25 cellular contexts compared by ENCODE assay signal in the genomic region with DNA sequence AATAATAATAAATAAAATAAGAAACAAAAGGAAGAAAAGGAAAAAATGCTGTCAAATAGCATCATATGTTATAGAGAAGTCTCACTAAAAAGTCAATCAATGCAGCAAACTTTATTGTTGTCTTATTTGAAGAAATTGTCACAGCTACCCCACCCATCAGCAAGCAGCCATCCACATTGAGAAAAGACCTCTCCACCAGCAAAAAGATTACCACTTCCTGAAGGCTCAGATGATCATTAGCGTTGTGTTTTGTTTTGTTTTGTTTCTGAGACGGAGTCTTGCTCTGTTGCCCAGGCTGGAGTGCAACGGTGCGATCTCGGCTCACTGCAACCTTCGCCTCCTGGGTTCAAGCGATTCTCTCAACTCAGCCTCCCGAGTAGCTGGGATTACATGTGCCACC. TPM values are rescaled to one million over a fixed set of nuclear protein-coding genes. Genes with fewer than 3 reads are reported as not detected.
DNase-seq lines count a peak whose midpoint lies in the region; ATAC-seq and TF ChIP-seq lines count a peak whose summit lies in the region.
"Had no signal": no experiment of that assay in that cellular context is flagged by ENCODE, and none has a peak within 500 bp of the region (broad histone marks: within the 10 kb centered on the region; RNA-seq: fewer than 3 reads in every experiment).

No MANE protein-coding gene starts in this region.

- intact Hi-C loops in activated CD4-positive, alpha-beta T cell treated with anti-CD3 and anti-CD28 coated beads, Interleukin-2, amount 10 ng/mL, durations not matched to agents 24 days and 14 days (cut with micrococcal nuclease) = no loop called here
- intact Hi-C loops in naive thymus-derived CD4-positive, alpha-beta T cell (cut with micrococcal nuclease) = no loop called here
- intact Hi-C loops in OCI-LY7 (cut with micrococcal nuclease; ENCODE audit: unreplicated experiment) = no loop called here

- H2AFZ ChIP-seq in OCI-LY7 (ENCODE audit: low read length) = no peak overlapping the region

- H4K20me1 ChIP-seq in OCI-LY7 (ENCODE audit: insufficient read depth, low read length) = no peaks in the 10 kb centered on the region

- no peaks in the 10 kb centered on the region for H3K9me3 ChIP-seq in CD8-positive, alpha-beta memory T cell (ENCODE audit: low read length)
- no peaks in the 10 kb centered on the region for H3K9me3 ChIP-seq in naive thymus-derived CD4-positive, alpha-beta T cell (ENCODE audit: control insufficient read depth in 2 of 3, low read length in 3 of 3)
- no peaks in the 10 kb centered on the region for H3K9me3 ChIP-seq in OCI-LY7 (ENCODE audit: low read length)
- H3K9me3 ChIP-seq: mucosa of descending colon, SJCRH30 had no signal

- no peaks in the 10 kb centered on the region for H3K27me3 Mint-ChIP-seq in activated CD4-positive, alpha-beta T cell treated with anti-CD3 and anti-CD28 coated beads, Interleukin-2, amount 10 ng/mL, durations not matched to agents 24 days and 14 days
- H3K27me3 Mint-ChIP-seq in CD8-positive, alpha-beta memory T cell = no peaks in the 10 kb centered on the region
- no peaks in the 10 kb centered on the region for H3K27me3 Mint-ChIP-seq in activated T-helper 17 cell treated with anti-CD3 and anti-CD28 coated beads, Interleukin-2, amount 50 U/mL, for 72 hours
- no peaks in the 10 kb centered on the region for H3K27me3 Mint-ChIP-seq in naive thymus-derived CD4-positive, alpha-beta T cell
- H3K27me3 Mint-ChIP-seq: stimulated activated memory B cell treated with anti-CD40 and anti-IgM and Interleukin-4, amounts not matched to agents 10 μg/mL and 1 μg/mL and 100 μg/mL, for 72 hours; type B pancreatic cell had no signal

- ATAC-seq in activated T-helper 17 cell treated with anti-CD3 and anti-CD28 coated beads, Interleukin-2, amount 50 U/mL, for 72 hours (replicated peaks) = no peak
- peak; percentile 37 for ATAC-seq in naive thymus-derived CD4-positive, alpha-beta T cell
- no peak for ATAC-seq in HG03139 (IDR thresholded peaks at IDR 0.05; ENCODE audit: unreplicated experiment)
- ATAC-seq: left colon; mucosa of descending colon; stimulated activated memory B cell treated with anti-CD40 and anti-IgM and Interleukin-4, amounts not matched to agents 10 μg/mL and 1 μg/mL and 100 μg/mL, for 72 hours had no signal

- no peaks in the 10 kb centered on the region for H3K9me2 ChIP-seq in OCI-LY7 (ENCODE audit: insufficient read depth, low read length)

- peaks cover 16% of the 10 kb centered on the region for H3K36me3 Mint-ChIP-seq in activated CD4-positive, alpha-beta T cell treated with anti-CD3 and anti-CD28 coated beads, Interleukin-2, amount 10 ng/mL, durations not matched to agents 24 days and 14 days (ENCODE audit: low read depth)
- peaks cover 0 to 4% (median 3%) of the 10 kb centered on the region in 3 donors for H3K36me3 Mint-ChIP-seq in CD8-positive, alpha-beta memory T cell
- H3K36me3 Mint-ChIP-seq in activated T-helper 17 cell treated with anti-CD3 and anti-CD28 coated beads, Interleukin-2, amount 50 U/mL, for 72 hours (ENCODE audit: low read depth) = peaks cover 28% of the 10 kb centered on the region
- H3K36me3 Mint-ChIP-seq in naive thymus-derived CD4-positive, alpha-beta T cell = peaks cover 0 to 16% (median 3%) of the 10 kb centered on the region in 5 donors
- H3K36me3 Mint-ChIP-seq: stimulated activated memory B cell treated with anti-CD40 and anti-IgM and Interleukin-4, amounts not matched to agents 10 μg/mL and 1 μg/mL and 100 μg/mL, for 72 hours had no signal

- no peaks in the 10 kb centered on the region for H3K9me3 Mint-ChIP-seq in activated CD4-positive, alpha-beta T cell treated with anti-CD3 and anti-CD28 coated beads, Interleukin-2, amount 10 ng/mL, durations not matched to agents 24 days and 14 days
- H3K9me3 Mint-ChIP-seq in CD8-positive, alpha-beta memory T cell = no peaks in the 10 kb centered on the region
- H3K9me3 Mint-ChIP-seq in activated T-helper 17 cell treated with anti-CD3 and anti-CD28 coated beads, Interleukin-2, amount 50 U/mL, for 72 hours = no peaks in the 10 kb centered on the region
- no peaks in the 10 kb centered on the region for H3K9me3 Mint-ChIP-seq in naive thymus-derived CD4-positive, alpha-beta T cell
- H3K9me3 Mint-ChIP-seq: nephron progenitor cell; stimulated activated memory B cell treated with anti-CD40 and anti-IgM and Interleukin-4, amounts not matched to agents 10 μg/mL and 1 μg/mL and 100 μg/mL, for 72 hours; type B pancreatic cell had no signal

- no TSS peak for BruUV-seq in OCI-LY7 (replicated peaks; lab: Mats Ljungman, UMichigan)

- CTCF ChIA-PET in CD8-positive, alpha-beta memory T cell (lab: Charles Lee) = interaction anchor here (1.1 to 5.5 kb wide), 6 partner anchors 16 to 30 kb away, joined by 3 to 48 read pairs (median 4); partner anchors contain the start of gene ATP2B4
- CTCF ChIA-PET in naive thymus-derived CD4-positive, alpha-beta T cell (lab: Charles Lee) = interaction anchor here (1.0 kb wide), 1 partner anchor 12 kb away, joined by 3 read pairs; no protein-coding TSS in a partner anchor
- CTCF ChIA-PET in OCI-LY7 (lab: Charles Lee; ENCODE audit: unreplicated experiment) = no interaction called here

- H3K4me1 Mint-ChIP-seq in activated CD4-positive, alpha-beta T cell treated with anti-CD3 and anti-CD28 coated beads, Interleukin-2, amount 10 ng/mL, durations not matched to agents 24 days and 14 days = peaks cover 49% of the 10 kb centered on the region
- H3K4me1 Mint-ChIP-seq in CD8-positive, alpha-beta memory T cell = peaks cover 63 to 76% (median 68%) of the 10 kb centered on the region in 3 donors
- peaks cover 44% of the 10 kb centered on the region for H3K4me1 Mint-ChIP-seq in activated T-helper 17 cell treated with anti-CD3 and anti-CD28 coated beads, Interleukin-2, amount 50 U/mL, for 72 hours
- peaks cover 46 to 68% (median 59%) of the 10 kb centered on the region in 7 donors for H3K4me1 Mint-ChIP-seq in naive thymus-derived CD4-positive, alpha-beta T cell

- POLR2A ChIA-PET in CD8-positive, alpha-beta memory T cell (lab: Charles Lee) = interaction anchor here (0.6 to 1.4 kb wide), 7 partner anchors 18 to 897 kb away, joined by 3 to 6 read pairs (median 5); no protein-coding TSS in a partner anchor
- POLR2A ChIA-PET in naive thymus-derived CD4-positive, alpha-beta T cell (lab: Charles Lee) = interaction anchor here (0.7 to 3.3 kb wide), 4 partner anchors 15 to 265 kb away, joined by 3 to 31 read pairs (median 3); partner anchors contain the start of gene ATP2B4
- POLR2A ChIA-PET in OCI-LY7 (lab: Charles Lee) = interaction anchor here (0.7 kb wide), 1 partner anchor 10 kb away, joined by 3 read pairs; no protein-coding TSS in a partner anchor

- no peaks in the 10 kb centered on the region for H3K36me3 ChIP-seq in CD8-positive, alpha-beta memory T cell (ENCODE audit: insufficient read depth, low read length)
- no peaks in the 10 kb centered on the region for H3K36me3 ChIP-seq in naive thymus-derived CD4-positive, alpha-beta T cell (ENCODE audit: control insufficient read depth in 2 of 3, insufficient read depth in 3 of 3, low read length in 3 of 3)
- no peaks in the 10 kb centered on the region for H3K36me3 ChIP-seq in OCI-LY7 (ENCODE audit: insufficient read depth, low read length)
- H3K36me3 ChIP-seq: SJCRH30 had no signal

- H3K4me3 Mint-ChIP-seq in activated CD4-positive, alpha-beta T cell treated with anti-CD3 and anti-CD28 coated beads, Interleukin-2, amount 10 ng/mL, durations not matched to agents 24 days and 14 days = no peak overlapping the region
- peak overlapping the region; percentile 25 to 86 (median 66) for H3K4me3 Mint-ChIP-seq in CD8-positive, alpha-beta memory T cell
- peak overlapping the region; percentile 77 for H3K4me3 Mint-ChIP-seq in activated T-helper 17 cell treated with anti-CD3 and anti-CD28 coated beads, Interleukin-2, amount 50 U/mL, for 72 hours
- H3K4me3 Mint-ChIP-seq in naive thymus-derived CD4-positive, alpha-beta T cell = peak overlapping the region in 3 of 10 donors; percentile 11 to 55 (median 46)
- H3K4me3 Mint-ChIP-seq: nephron progenitor cell; stimulated activated memory B cell treated with anti-CD40 and anti-IgM and Interleukin-4, amounts not matched to agents 10 μg/mL and 1 μg/mL and 100 μg/mL, for 72 hours; type B pancreatic cell had no signal

- H3K4me3 ChIP-seq in CD8-positive, alpha-beta memory T cell (ENCODE audit: low read length) = no peak overlapping the region
- no peak overlapping the region for H3K4me3 ChIP-seq in naive thymus-derived CD4-positive, alpha-beta T cell (ENCODE audit: low read length)
- no peak overlapping the region for H3K4me3 ChIP-seq in OCI-LY7 (ENCODE audit: low read depth, low read length, poor library complexity, severe bottlenecking)
- H3K4me3 ChIP-seq: mucosa of descending colon, SJCRH30 had no signal

- no peak overlapping the region for H3K4me2 ChIP-seq in OCI-LY7 (ENCODE audit: low read length)

- H3K27ac ChIP-seq in CD8-positive, alpha-beta memory T cell (ENCODE audit: low read depth, low read length) = peak overlapping the region; percentile 48
- H3K27ac ChIP-seq in naive thymus-derived CD4-positive, alpha-beta T cell (ENCODE audit: low read depth, low read length) = no peak overlapping the region
- H3K27ac ChIP-seq in OCI-LY7 (ENCODE audit: low read depth, low read length, poor library complexity, severe bottlenecking) = no peak overlapping the region
- H3K27ac ChIP-seq: C4-2B, epithelial cell of prostate, SJCRH30 had no signal

- H3K4me1 ChIP-seq in CD8-positive, alpha-beta memory T cell (ENCODE audit: insufficient read depth, low read length) = peaks cover 63% of the 10 kb centered on the region
- H3K4me1 ChIP-seq in naive thymus-derived CD4-positive, alpha-beta T cell (ENCODE audit: control insufficient read depth in 2 of 2, insufficient read depth in 2 of 2, low read length in 2 of 2) = peaks cover 41 to 55% of the 10 kb centered on the region in 2 donors
- H3K4me1 ChIP-seq in OCI-LY7 (ENCODE audit: insufficient read depth, low read length, poor library complexity, severe bottlenecking) = peaks cover 22% of the 10 kb centered on the region

- peaks cover 6% of the 10 kb centered on the region; the same call in 1 of the 2 replicates for H3K79me2 ChIP-seq in OCI-LY7 (ENCODE audit: insufficient read depth, low read depth, low read length)

- H3K27ac Mint-ChIP-seq in activated CD4-positive, alpha-beta T cell treated with anti-CD3 and anti-CD28 coated beads, Interleukin-2, amount 10 ng/mL, durations not matched to agents 24 days and 14 days = peak overlapping the region; percentile 40
- peak overlapping the region; percentile 48 to 97 (median 92) for H3K27ac Mint-ChIP-seq in CD8-positive, alpha-beta memory T cell
- H3K27ac Mint-ChIP-seq in activated T-helper 17 cell treated with anti-CD3 and anti-CD28 coated beads, Interleukin-2, amount 50 U/mL, for 72 hours = peak overlapping the region; percentile 99
- H3K27ac Mint-ChIP-seq in naive thymus-derived CD4-positive, alpha-beta T cell = peak overlapping the region in 6 of 9 donors; percentile 12 to 90 (median 44)
- H3K27ac Mint-ChIP-seq: nephron progenitor cell; stimulated activated memory B cell treated with anti-CD40 and anti-IgM and Interleukin-4, amounts not matched to agents 10 μg/mL and 1 μg/mL and 100 μg/mL, for 72 hours had no signal

- no peaks in the 10 kb centered on the region for H3K27me3 ChIP-seq in CD8-positive, alpha-beta memory T cell (ENCODE audit: insufficient read depth, low read length, poor library complexity, severe bottlenecking)
- H3K27me3 ChIP-seq in naive thymus-derived CD4-positive, alpha-beta T cell (ENCODE audit: control insufficient read depth in 2 of 2, insufficient read depth in 2 of 2, low read length in 2 of 2) = no peaks in the 10 kb centered on the region
- H3K27me3 ChIP-seq: SJCRH30 had no signal

- no peak for DNase-seq in activated CD4-positive, alpha-beta T cell treated with anti-CD3 and anti-CD28 coated beads, Interleukin-2, amount 10 ng/mL, durations not matched to agents 24 days and 14 days
- no peak for DNase-seq in activated CD4-positive, alpha-beta T cell treated with anti-CD3 and anti-CD28 coated beads for 4 hours
- DNase-seq in CD8-positive, alpha-beta memory T cell = peak in 1 of 5 donors; percentile 46
- no peak for DNase-seq in naive thymus-derived CD4-positive, alpha-beta T cell
- no peak for DNase-seq in OCI-LY7 (ENCODE audit: low spot score)
- no peak for DNase-seq in NCI-H226
- DNase-seq: activated CD4-positive, CD25-positive, alpha-beta regulatory T cell; activated naive CD4-positive, alpha-beta T cell treated with anti-CD3 and anti-CD28 coated beads, Interleukin-2, amount 50 U/mL, for 16 hours; aorta; DMS 273 treated with DMSO at 0.1 percent for 48 hours; effector CD4-positive, alpha-beta T cell; left colon; mucosa of descending colon; NCI-H1092; NCI-H1694 treated with DMSO at 0.1 percent for 48 hours; NCI-H510A; nephron progenitor cell; SJCRH30; SW 1271 had no signal

- TF ChIP-seq CTCF in OCI-LY7 (conservative IDR thresholded peaks at IDR 0.05; ENCODE audit: low read length) = no peak

RNA-seq across cellular contexts. Expression of gene ATP2B4, which starts 29.0 kb away (rescaled TPM):
- total RNA-seq in activated CD4-positive, alpha-beta T cell treated with anti-CD3 and anti-CD28 coated beads, Interleukin-2, amount 10 ng/mL, durations not matched to agents 24 days and 14 days = 32.7 and 33.5 TPM in 2 replicates
- total RNA-seq in CD8-positive, alpha-beta memory T cell = 10 to 100 TPM; 26.8 to 28.9 TPM
- 37.7 TPM for polyA plus RNA-seq in CD8-positive, alpha-beta memory T cell
- 100 to 1,000 TPM; 101 TPM for total RNA-seq in activated T-helper 17 cell treated with anti-CD3 and anti-CD28 coated beads, Interleukin-2, amount 50 U/mL, for 72 hours
- total RNA-seq in naive thymus-derived CD4-positive, alpha-beta T cell = 10 to 100 TPM; 29.8 to 84.0 (median 59.9) TPM
- polyA plus RNA-seq in naive thymus-derived CD4-positive, alpha-beta T cell = 10 to 100 TPM; 10.2 to 11.7 TPM
- total RNA-seq in OCI-LY7 (2014; rRNA removed; shearing (Covaris generic)) = 7.5 and 8.5 TPM in 2 replicates
- 16.6 and 16.7 TPM in 2 replicates for total RNA-seq in OCI-LY7 (2022)

Comparison
In these comparisons a context has a peak if more than half of its experiments do, and no peak if none do; other contexts are left out.
1. H3K27ac Mint-ChIP-seq: peak in every context shown above with its lines; median percentile 99 in activated T-helper 17 cell treated with anti-CD3 and anti-CD28 coated beads, Interleukin-2, amount 50 U/mL, for 72 hours; 92 in CD8-positive, alpha-beta memory T cell; 44 in naive thymus-derived CD4-positive, alpha-beta T cell; 40 in activated CD4-positive, alpha-beta T cell treated with anti-CD3 and anti-CD28 coated beads, Interleukin-2, amount 10 ng/mL, durations not matched to agents 24 days and 14 days.